Comparison of ENCODE assay signal across 8 cellular contexts in genomic region chr9:85925493-85925892, GRCh38.
"Had no signal": no experiment of that assay in that cellular context is flagged by ENCODE, and none has a peak within 500 bp of the region (broad histone marks: within the 10 kb centered on the region; RNA-seq: fewer than 3 reads in every experiment).

No MANE protein-coding gene starts in this region.

- FAIRE-seq: G401.6, GM12878, GM12891, GM12892, GM18507, GM19239 had no signal

- DNase-seq: GDM1, GF-D8 had no signal

- ATAC-seq: GM12878 had no signal

- H3K4me3 ChIP-seq: GM12878 had no signal
